13 cellular contexts compared by ENCODE assay signal in the genomic region with DNA sequence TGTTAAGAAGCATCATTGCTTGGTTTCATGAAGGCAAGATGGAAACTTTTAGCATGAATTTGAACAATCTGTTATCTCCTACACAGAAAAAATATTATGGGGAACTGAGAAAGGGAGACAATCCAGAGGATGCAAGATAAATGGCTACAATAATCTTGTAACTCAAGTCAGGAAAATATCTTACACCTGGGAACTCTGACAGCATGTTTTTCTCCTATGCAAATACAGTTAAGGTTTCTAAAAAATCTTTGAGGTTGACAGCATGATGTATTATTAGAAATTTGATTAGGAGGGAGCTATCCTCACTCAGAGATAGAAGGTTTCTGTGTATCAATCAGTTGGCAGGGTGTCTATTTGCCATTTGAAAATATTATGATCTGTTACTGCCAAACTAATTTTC.
DNase-seq lines count a peak whose midpoint lies in the region; ATAC-seq and TF ChIP-seq lines count a peak whose summit lies in the region.
"Had no signal": no experiment of that assay in that cellular context is flagged by ENCODE, and none has a peak within 500 bp of the region (broad histone marks: within the 10 kb centered on the region; RNA-seq: fewer than 3 reads in every experiment).

No MANE protein-coding gene starts in this region.

- DNase-seq in NCI-H1436 treated with DMSO at 0.1 percent for 48 hours (lab: John Stamatoyannopoulos, UW): no peak
- DNase-seq in NCI-H1930 (lab: John Stamatoyannopoulos, UW): no peak
- DNase-seq in pons (ENCODE audit: low spot score): no peak
- DNase-seq in GM13977 (ENCODE audit: low spot score): no peak
- DNase-seq: activated CD8-positive, alpha-beta T cell treated with anti-CD3 and anti-CD28 coated beads, Interleukin-2, amount 10 ng/mL, durations not matched to agents 7 days and 5 days; activated effector memory CD4-positive, alpha-beta T cell treated with anti-CD3 and anti-CD28 coated beads, Interleukin-2, amount 50 U/mL, for 16 hours; effector CD4-positive, alpha-beta T cell; NK-92 treated with Interleukin-12 subunit alpha and Interleukin-12 subunit beta, amount 100 ng/mL, for 24 hours; stimulated activated naive CD8-positive, alpha-beta T cell treated with anti-CD3 and anti-CD28 coated beads, Interleukin-15, Interleukin-2, amounts not matched to agents 100 U/mL and 50 U/mL, for 24 hours had no signal

- no peak for TF ChIP-seq CTCF in GM13977 (IDR thresholded peaks at IDR 0.05; ENCODE audit: extremely low read depth, insufficient read depth, missing control alignments)

- ATAC-seq in GM18520 (IDR thresholded peaks at IDR 0.05; ENCODE audit: unreplicated experiment) (peak; percentile 59), GM21423 (IDR thresholded peaks at IDR 0.05; ENCODE audit: unreplicated experiment) (peak; percentile 57), HG02870 (IDR thresholded peaks at IDR 0.05; ENCODE audit: unreplicated experiment) (peak; percentile 37), HG03521 (IDR thresholded peaks at IDR 0.05; ENCODE audit: unreplicated experiment) (peak; percentile 69)
- ATAC-seq: activated CD8-positive, alpha-beta T cell treated with anti-CD3 and anti-CD28 coated beads, Interleukin-2, amount 10 ng/mL, durations not matched to agents 7 days and 5 days; stimulated activated naive CD8-positive, alpha-beta T cell treated with anti-CD3 and anti-CD28 coated beads, Interleukin-15, Interleukin-2, amounts not matched to agents 100 U/mL and 50 U/mL, for 24 hours had no signal

- in situ Hi-C loops in GM13977 (cut with MboI; ENCODE audit: low pct_unique_long_range_greater_than_20kb, low sequenced_read_pairs, unreplicated experiment): no loop called here
